ENCODE assay signal across 27 cellular contexts in the genomic region with DNA sequence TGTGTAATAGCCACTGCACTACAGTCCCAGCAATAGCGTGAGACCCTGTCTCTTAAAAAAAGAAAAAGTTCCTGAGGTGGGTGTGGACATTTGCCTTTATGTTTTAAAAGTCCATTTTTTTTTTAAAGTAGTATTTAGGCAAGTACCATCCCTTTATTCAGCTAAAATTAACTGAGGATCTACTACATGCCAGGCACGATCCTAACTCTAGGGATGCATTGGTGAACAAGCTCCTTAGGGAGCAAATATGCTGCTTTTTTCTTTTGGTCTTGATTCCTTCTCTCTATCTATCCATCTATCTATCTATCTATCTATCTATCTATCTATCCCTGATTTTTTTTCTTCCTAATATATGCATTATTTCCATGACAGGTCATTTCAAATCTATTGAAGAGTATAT.
"Had no signal": no experiment of that assay in that cellular context is flagged by ENCODE, and none has a peak within 500 bp of the region (broad histone marks: within the 10 kb centered on the region; RNA-seq: fewer than 3 reads in every experiment).

No MANE protein-coding gene starts in this region.

- H3K36me3 ChIP-seq: brain microvascular endothelial cell, esophagus squamous epithelium, gastroesophageal sphincter, heart right ventricle had no signal

- H3K27ac ChIP-seq: brain microvascular endothelial cell, epithelial cell of prostate, gastroesophageal sphincter, heart right ventricle, VCaP had no signal

- H3K36me3 Mint-ChIP-seq: activated naive CD8-positive, alpha-beta T cell; WTC11 had no signal

- DNase-seq: activated CD4-positive, alpha-beta memory T cell treated with anti-CD3 and anti-CD28 coated beads, Interleukin-2, amount 10 ng/mL, durations not matched to agents 7 days and 5 days; activated CD4-positive, alpha-beta T cell treated with anti-CD3 and anti-CD28 coated beads for 1 hour; activated CD4-positive, alpha-beta T cell treated with anti-CD3 and anti-CD28 coated beads for 4 hours; activated CD4-positive, alpha-beta T cell treated with anti-CD3 and anti-CD28 coated beads, Interleukin-2, amount 10 ng/mL, durations not matched to agents 7 days and 5 days; activated CD4-positive, alpha-beta T cell treated with anti-CD3 and anti-CD28 coated beads, Interleukin-2, amount 50 U/mL, for 4 hours; activated effector memory CD4-positive, alpha-beta T cell treated with Interleukin-2 at 50 U/mL for 16 hours; activated gamma-delta T cell treated with Interleukin-2 at 50 U/mL for 16 hours; activated naive CD4-positive, alpha-beta T cell treated with anti-CD3 and anti-CD28 coated beads, Interleukin-2, amount 50 U/mL, for 16 hours; activated naive CD4-positive, alpha-beta T cell treated with Interleukin-2 at 50 U/mL for 16 hours; activated T-cell treated with anti-CD3 and anti-CD28 coated beads, Interleukin-2, amount 50 U/mL, for 4 hours; amniotic stem cell; anterior cingulate cortex; brain microvascular endothelial cell; caudate nucleus; cortex of kidney; effector CD8-positive, alpha-beta T cell; esophagus squamous epithelium; foreskin melanocyte; heart right ventricle; T-helper 1 cell; T-helper 2 cell had no signal

- ATAC-seq: activated T-cell treated with anti-CD3 and anti-CD28 coated beads, Interleukin-2, amount 50 U/mL, for 4 hours; activated T-helper 17 cell treated with anti-CD3 and anti-CD28 coated beads, Interleukin-2, amount 50 U/mL, for 72 hours; gastroesophageal sphincter; heart right ventricle; WTC11 had no signal

- H3K9me3 Mint-ChIP-seq: activated CD4-positive, alpha-beta memory T cell treated with anti-CD3 and anti-CD28 coated beads, Interleukin-2, amount 10 ng/mL, durations not matched to agents 7 days and 5 days; activated CD4-positive, alpha-beta T cell treated with anti-CD3 and anti-CD28 coated beads, Interleukin-2, amount 10 ng/mL, durations not matched to agents 7 days and 5 days; activated T-cell treated with anti-CD3 and anti-CD28 coated beads, Interleukin-2, amount 50 U/mL, for 4 hours; activated T-helper 17 cell treated with anti-CD3 and anti-CD28 coated beads, Interleukin-2, amount 50 U/mL, for 72 hours; WTC11 had no signal

- H3K27me3 ChIP-seq: brain microvascular endothelial cell, esophagus squamous epithelium, gastroesophageal sphincter, heart right ventricle had no signal

- H3K9me3 ChIP-seq: esophagus squamous epithelium, gastroesophageal sphincter, heart right ventricle had no signal

- H3K4me3 Mint-ChIP-seq: activated CD4-positive, alpha-beta memory T cell treated with anti-CD3 and anti-CD28 coated beads, Interleukin-2, amount 10 ng/mL, durations not matched to agents 7 days and 5 days; activated CD4-positive, alpha-beta T cell treated with anti-CD3 and anti-CD28 coated beads, Interleukin-2, amount 10 ng/mL, durations not matched to agents 7 days and 5 days; activated naive CD8-positive, alpha-beta T cell; activated T-cell treated with anti-CD3 and anti-CD28 coated beads, Interleukin-2, amount 50 U/mL, for 4 hours; activated T-helper 17 cell treated with anti-CD3 and anti-CD28 coated beads, Interleukin-2, amount 50 U/mL, for 72 hours; WTC11 had no signal

- H3K27me3 Mint-ChIP-seq: activated naive CD8-positive, alpha-beta T cell; activated T-helper 17 cell treated with anti-CD3 and anti-CD28 coated beads, Interleukin-2, amount 50 U/mL, for 72 hours had no signal

- H3K27ac Mint-ChIP-seq: activated CD4-positive, alpha-beta memory T cell treated with anti-CD3 and anti-CD28 coated beads, Interleukin-2, amount 10 ng/mL, durations not matched to agents 7 days and 5 days; activated CD4-positive, alpha-beta T cell treated with anti-CD3 and anti-CD28 coated beads, Interleukin-2, amount 10 ng/mL, durations not matched to agents 7 days and 5 days; activated naive CD8-positive, alpha-beta T cell; activated T-helper 17 cell treated with anti-CD3 and anti-CD28 coated beads, Interleukin-2, amount 50 U/mL, for 72 hours had no signal

- H3K4me3 ChIP-seq: esophagus squamous epithelium, gastroesophageal sphincter, heart right ventricle had no signal
